ENCODE assay signal across 17 cellular contexts in the genomic region with DNA sequence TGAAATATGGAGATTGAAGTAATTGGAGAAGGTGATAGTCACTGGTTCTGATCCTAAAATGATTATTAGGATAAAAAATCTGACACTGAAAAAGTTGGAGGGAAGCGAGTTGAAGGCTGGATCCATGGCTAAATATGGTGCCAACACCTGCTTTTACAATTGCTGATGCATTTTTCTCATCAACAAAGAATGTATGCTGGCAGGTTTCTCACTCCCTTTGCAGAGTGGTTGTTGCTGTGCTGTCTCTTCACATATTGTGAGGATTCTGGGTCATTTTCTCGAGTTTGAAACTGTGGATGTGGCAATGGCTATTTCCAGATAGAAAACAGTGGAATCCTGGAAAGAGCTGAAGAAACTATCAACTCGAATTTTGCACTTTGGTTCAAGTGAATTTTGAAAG.
"Had no signal": no experiment of that assay in that cellular context is flagged by ENCODE, and none has a peak within 500 bp of the region (broad histone marks: within the 10 kb centered on the region; RNA-seq: fewer than 3 reads in every experiment).

No MANE protein-coding gene starts in this region.

- H3K36me3 ChIP-seq: brain microvascular endothelial cell, colonic mucosa, suprapubic skin had no signal

- H3K4me3 ChIP-seq: colonic mucosa, skin epidermis, suprapubic skin, transverse colon had no signal

- H3K27me3 ChIP-seq: brain microvascular endothelial cell, colonic mucosa, suprapubic skin, transverse colon had no signal

- ATAC-seq: activated naive CD8-positive, alpha-beta T cell treated with anti-CD3 and anti-CD28 coated beads, Interleukin-2, amount 50 U/mL, for 24 hours; activated T-helper 17 cell treated with anti-CD3 and anti-CD28 coated beads, Interleukin-2, amount 50 U/mL, for 72 hours; esophagus mucosa had no signal

- H3K9me3 ChIP-seq: colonic mucosa, suprapubic skin, transverse colon had no signal

- H3K27ac ChIP-seq: brain microvascular endothelial cell, colonic mucosa, suprapubic skin, transverse colon had no signal

- DNase-seq: activated CD4-positive, alpha-beta memory T cell treated with anti-CD3 and anti-CD28 coated beads, Interleukin-2, amount 10 ng/mL, durations not matched to agents 7 days and 5 days; activated CD4-positive, alpha-beta T cell treated with anti-CD3 and anti-CD28 coated beads for 48 hours; activated CD4-positive, CD25-positive, alpha-beta regulatory T cell; activated naive CD4-positive, alpha-beta T cell treated with anti-CD3 and anti-CD28 coated beads for 36 hours; activated naive CD8-positive, alpha-beta T cell treated with anti-CD3 and anti-CD28 coated beads, Interleukin-2, amount 50 U/mL, for 24 hours; activated T-cell treated with anti-CD3 and anti-CD28 coated beads, Interleukin-2, amount 50 U/mL, for 1 hour; brain microvascular endothelial cell; colonic mucosa; immature natural killer cell; mesenchymal stem cell; T-helper 1 cell; T-helper 9 cell; transverse colon had no signal

- H3K4me1 ChIP-seq: colonic mucosa, transverse colon had no signal
